Comparison of ENCODE assay signal across 8 cellular contexts in genomic region chr5:135242496-135243193, GRCh38.
DNase-seq lines count a peak whose midpoint lies in the region; ATAC-seq and TF ChIP-seq lines count a peak whose summit lies in the region.
"Had no signal": no experiment of that assay in that cellular context is flagged by ENCODE, and none has a peak within 500 bp of the region (broad histone marks: within the 10 kb centered on the region; RNA-seq: fewer than 3 reads in every experiment).

No MANE protein-coding gene starts in this region.

- no peak overlapping the region for H3K9ac ChIP-seq in colonic mucosa (ENCODE audit: low read depth in 2 of 2, low read length in 2 of 2)

- H3K27me3 Mint-ChIP-seq in immature natural killer cell (ENCODE audit: low read depth in 3 of 3) (peaks cover 0 to 10% (median 2%) of the 10 kb centered on the region in 3 donors), progenitor cell of endocrine pancreas (peaks cover 29% of the 10 kb centered on the region)

- H3K9me3 ChIP-seq in colonic mucosa (no peaks in the 10 kb centered on the region), lower lobe of right lung (no peaks in the 10 kb centered on the region), thyroid gland (no peaks in the 10 kb centered on the region), BE2C (no peaks in the 10 kb centered on the region)

- H3K4me3 ChIP-seq in colonic mucosa (no peak overlapping the region), lower lobe of right lung (no peak overlapping the region), thyroid gland (replicated peaks in 1 of 3) (no peak overlapping the region), BE2C (ENCODE audit: low read depth, low read length) (no peak overlapping the region)

- H3K36me3 ChIP-seq in colonic mucosa (no peaks in the 10 kb centered on the region), lower lobe of right lung (no peaks in the 10 kb centered on the region), thyroid gland (no peaks in the 10 kb centered on the region), BE2C (no peaks in the 10 kb centered on the region)

- H3K27me3 ChIP-seq in colonic mucosa, result no peaks in the 10 kb centered on the region
- H3K27me3 ChIP-seq in lower lobe of right lung (ENCODE audit: low read depth), result no peaks in the 10 kb centered on the region
- H3K27me3 ChIP-seq in thyroid gland, result no peaks in the 10 kb centered on the region
- H3K27me3 ChIP-seq in BE2C, result no peaks in the 10 kb centered on the region

- no peak overlapping the region for H3K27ac Mint-ChIP-seq in immature natural killer cell
- H3K27ac Mint-ChIP-seq in progenitor cell of endocrine pancreas, result no peak overlapping the region

- H3K27ac ChIP-seq in colonic mucosa, result no peak overlapping the region
- peak overlapping the region; percentile 50 for H3K27ac ChIP-seq in lower lobe of right lung
- peak overlapping the region; percentile 87 to 94 (median 92) for H3K27ac ChIP-seq in thyroid gland

- H3K36me3 Mint-ChIP-seq in immature natural killer cell (no peaks in the 10 kb centered on the region), progenitor cell of endocrine pancreas (ENCODE audit: insufficient read depth) (no peaks in the 10 kb centered on the region)

- no peaks in the 10 kb centered on the region for H3K9me3 Mint-ChIP-seq in immature natural killer cell
- no peaks in the 10 kb centered on the region for H3K9me3 Mint-ChIP-seq in progenitor cell of endocrine pancreas (ENCODE audit: low read depth)

- ATAC-seq in lower lobe of right lung, result peak in 1 of 2 donors; percentile 39

- DNase-seq in NCI-H82 treated with DMSO at 0.1 percent for 48 hours (lab: John Stamatoyannopoulos, UW; ENCODE audit: unreplicated experiment) (peak; percentile 8), colonic mucosa (peak; percentile 24), lower lobe of right lung (no peak), thyroid gland (peak; percentile 22 to 35), BE2C (no peak), immature natural killer cell (no peak), progenitor cell of endocrine pancreas (ENCODE audit: low spot score, unreplicated experiment) (no peak)
- DNase-seq: activated CD4-positive, alpha-beta T cell treated with anti-CD3 and anti-CD28 coated beads, Interleukin-2, amount 50 U/mL, for 4 hours had no signal

- H3K4me3 Mint-ChIP-seq in immature natural killer cell (no peak overlapping the region), progenitor cell of endocrine pancreas (ENCODE audit: low read depth) (no peak overlapping the region)

- TF ChIP-seq POLR2A in thyroid gland (IDR thresholded peaks at IDR 0.05), result no peak

- H3K4me1 Mint-ChIP-seq in immature natural killer cell, result no peaks in the 10 kb centered on the region
- H3K4me1 Mint-ChIP-seq in progenitor cell of endocrine pancreas (ENCODE audit: low read depth), result peaks cover 12% of the 10 kb centered on the region

- TF ChIP-seq CTCF in colonic mucosa (IDR thresholded peaks at IDR 0.05) (no peak), lower lobe of right lung (IDR thresholded peaks at IDR 0.05) (no peak), thyroid gland (IDR thresholded peaks at IDR 0.05) (no peak), BE2C (IDR thresholded peaks at IDR 0.05; ENCODE audit: low read depth, low read length) (no peak), progenitor cell of endocrine pancreas (IDR thresholded peaks at IDR 0.05; ENCODE audit: unreplicated experiment) (no peak)

- WGBS in thyroid gland, 2 donors, result 57 to 66% methylated on average over 7 of the region's 7 CpGs

- H3K4me1 ChIP-seq in colonic mucosa, result no peaks in the 10 kb centered on the region
- peaks cover 37% of the 10 kb centered on the region for H3K4me1 ChIP-seq in lower lobe of right lung
- peaks cover 48 to 68% of the 10 kb centered on the region in 2 donors for H3K4me1 ChIP-seq in thyroid gland
- peaks cover 46% of the 10 kb centered on the region for H3K4me1 ChIP-seq in BE2C

- intact Hi-C loops in colonic mucosa (cut with DNase I) (no loop called here), lower lobe of right lung (cut with DNase I) (no loop called here), thyroid gland (cut with DNase I) (no loop called here)

Comparison
In these comparisons a context has a peak if more than half of its experiments do, and no peak if none do; other contexts are left out.
1. DNase-seq: peak in NCI-H82 treated with DMSO at 0.1 percent for 48 hours (single experiment), colonic mucosa (single experiment) and thyroid gland (2 of 2); none in lower lobe of right lung (single experiment), BE2C (single experiment), immature natural killer cell (0 of 3) and progenitor cell of endocrine pancreas (single experiment).